In genomic region chr22:30744224-30744623, GRCh38 we compare ENCODE assay signal across 19 cellular contexts.
"Had no signal": no experiment of that assay in that cellular context is flagged by ENCODE, and none has a peak within 500 bp of the region (broad histone marks: within the 10 kb centered on the region; RNA-seq: fewer than 3 reads in every experiment).

No MANE protein-coding gene starts in this region.

- H3K9me3 ChIP-seq: colonic mucosa, esophagus squamous epithelium, mucosa of descending colon, neutrophil, SK-N-SH, thyroid gland, uterus had no signal

- H3K9me3 Mint-ChIP-seq: activated naive CD8-positive, alpha-beta T cell treated with anti-CD3 and anti-CD28 coated beads, Interleukin-2, amount 10 ng/mL, durations not matched to agents 7 days and 5 days; brain; memory B cell; naive thymus-derived CD4-positive, alpha-beta T cell had no signal

- H3K36me3 Mint-ChIP-seq: activated naive CD8-positive, alpha-beta T cell treated with anti-CD3 and anti-CD28 coated beads, Interleukin-2, amount 10 ng/mL, durations not matched to agents 7 days and 5 days; memory B cell had no signal

- H3K27me3 Mint-ChIP-seq: activated naive CD8-positive, alpha-beta T cell treated with anti-CD3 and anti-CD28 coated beads, Interleukin-2, amount 10 ng/mL, durations not matched to agents 7 days and 5 days; brain; naive thymus-derived CD4-positive, alpha-beta T cell had no signal

- H3K9ac ChIP-seq: SK-N-SH had no signal

- H3K4me2 ChIP-seq: SK-N-SH had no signal

- H3K36me3 ChIP-seq: colonic mucosa, esophagus squamous epithelium, neutrophil, thyroid gland, uterus had no signal

- H3K4me3 ChIP-seq: colonic mucosa, esophagus squamous epithelium, mucosa of descending colon, thyroid gland, uterus had no signal

- H3K27ac ChIP-seq: colonic mucosa, esophagus squamous epithelium, neutrophil, thyroid gland, uterus had no signal

- DNase-seq: activated CD4-positive, alpha-beta T cell treated with anti-CD3 and anti-CD28 coated beads for 4 hours; activated naive CD8-positive, alpha-beta T cell treated with anti-CD3 and anti-CD28 coated beads, Interleukin-2, amount 10 ng/mL, durations not matched to agents 7 days and 5 days; central memory CD4-positive, alpha-beta T cell; colonic mucosa; effector CD4-positive, alpha-beta T cell; esophagus squamous epithelium; glutamatergic neuron; hypothalamus; left ventricle myocardium superior; mucosa of descending colon; naive thymus-derived CD4-positive, alpha-beta T cell; SK-N-SH; stimulated activated CD4-positive, alpha-beta T cell treated with anti-CD3 and anti-CD28 coated beads, Interleukin-12 subunit alpha, Interleukin-12 subunit beta, amount 100 ng/mL, for 4 hours; stimulated activated CD4-positive, alpha-beta T cell treated with anti-CD3 and anti-CD28 coated beads, Interleukin-2, amount 100 ng/mL, for 24 hours; thyroid gland; uterus had no signal

- H3K27me3 ChIP-seq: colonic mucosa, thyroid gland, uterus had no signal

- H3K4me3 Mint-ChIP-seq: brain had no signal

- H3K4me1 ChIP-seq: colonic mucosa, thyroid gland, uterus had no signal

- H3K27ac Mint-ChIP-seq: activated naive CD8-positive, alpha-beta T cell treated with anti-CD3 and anti-CD28 coated beads, Interleukin-2, amount 10 ng/mL, durations not matched to agents 7 days and 5 days; brain; memory B cell had no signal

- ATAC-seq: left ventricle myocardium superior; mucosa of descending colon; naive thymus-derived CD4-positive, alpha-beta T cell had no signal
